8 cellular contexts compared by ENCODE assay signal in genomic region chr15:99100245-99101173, GRCh38. TPM values are rescaled to one million over a fixed set of nuclear protein-coding genes. Genes with fewer than 3 reads are reported as not detected.
DNase-seq lines count a peak whose midpoint lies in the region; ATAC-seq and TF ChIP-seq lines count a peak whose summit lies in the region.

No MANE protein-coding gene starts in this region.

- no peaks in the 10 kb centered on the region for H3K9me3 ChIP-seq in MG63

- H3K27ac Mint-ChIP-seq in brain: peak overlapping the region in 1 of 5 experiments; percentile 27

- no peaks in the 10 kb centered on the region for H3K36me3 Mint-ChIP-seq in brain

- H3K4me3 Mint-ChIP-seq in brain: peak overlapping the region; percentile 61 to 79 (median 77)

- intact Hi-C loops in sciatic nerve (cut with DNase I): no loop called here

- TF ChIP-seq CTCF in AG10803 (conservative IDR thresholded peaks at IDR 0.05; ENCODE audit: low read length) (peak; percentile 79), brain (conservative IDR thresholded peaks at IDR 0.05) (peak; percentile 86 to 90)

- H3K9me3 Mint-ChIP-seq in brain: peaks cover 0 to 6% (median 0%) of the 10 kb centered on the region in 5 experiments

- DNase-seq in AG10803 (ENCODE audit: low read depth) (peak; percentile 61), MG63 (peak; percentile 78), sciatic nerve (ENCODE audit: low spot score) (peak; percentile 94)
- no peak for DNase-seq in effector CD8-positive, alpha-beta T cell (lab: John Stamatoyannopoulos, UW)

- peak; percentile 24 for ATAC-seq in GM18868 (IDR thresholded peaks at IDR 0.05; ENCODE audit: unreplicated experiment)
- ATAC-seq in SK-N-SH treated with all-trans-retinoic acid at 6 μM for 48 hours: peak; percentile 82
- peak; percentile 78 for ATAC-seq in sciatic nerve

- H3K4me1 Mint-ChIP-seq in brain: peaks cover 21% of the 10 kb centered on the region

- no peaks in the 10 kb centered on the region for H3K36me3 ChIP-seq in MG63

- H3K4me3 ChIP-seq in AG10803 (ENCODE audit: low read length): peak overlapping the region; percentile 44
- H3K4me3 ChIP-seq in MG63: peak overlapping the region; percentile 40
- peak overlapping the region; percentile 18 for H3K4me3 ChIP-seq in iPS-11a (ENCODE audit: low read depth, low read length)

- H3K27me3 Mint-ChIP-seq in brain: peaks cover 25% of the 10 kb centered on the region

- peaks cover 6% of the 10 kb centered on the region for H3K27me3 ChIP-seq in MG63

TF ChIP-seq in SK-N-SH treated with all-trans-retinoic acid at 6 μM for 48 hours, 23 proteins besides CTCF, POLR2A, EP300 and RAD21:
- TF ChIP-seq CSDC2 (CRISPR knock-in tag; IDR thresholded peaks at IDR 0.05) (no peak), PATZ1 (CRISPR knock-in tag; IDR thresholded peaks at IDR 0.05; ENCODE audit: borderline replicate concordance) (no peak), POU6F1 (CRISPR knock-in tag; IDR thresholded peaks at IDR 0.05; ENCODE audit: borderline replicate concordance, low read depth) (no peak)
TF ChIP-seq in SK-N-SH treated with all-trans-retinoic acid at 6 μM for 48 hours: peak in this region for 0.

RNA-seq across cellular contexts. Expression of gene SYNM, which starts 4.4 kb away (rescaled TPM):
- total RNA-seq in MG63 (2014; rRNA removed; shearing (Covaris generic); ENCODE audit: low replicate concordance): 2.5 and 7.4 TPM in 2 replicates
- polyA plus RNA-seq in brain (ENCODE audit: insufficient read depth, low read depth, low replicate concordance): 20.2 TPM
- 33.7 TPM for total RNA-seq in sciatic nerve

Comparison
In these comparisons a context has a peak if more than half of its experiments do, and no peak if none do; other contexts are left out.
1. ATAC-seq: peak in every context shown above with its lines; median percentile 82 in SK-N-SH treated with all-trans-retinoic acid at 6 μM for 48 hours; 78 in sciatic nerve; 24 in GM18868.